In genomic region chr2:85813978-85814801, GRCh38 we compare ENCODE assay signal across 8 cellular contexts.
DNase-seq lines count a peak whose midpoint lies in the region; ATAC-seq and TF ChIP-seq lines count a peak whose summit lies in the region.

No MANE protein-coding gene starts in this region.

- peak; percentile 98 for ATAC-seq in Right ventricle myocardium inferior
- peak; percentile 96 for ATAC-seq in upper lobe of right lung

- H3K4me3 ChIP-seq in AG04449 (ENCODE audit: low read depth, low read length) (no peak overlapping the region), upper lobe of right lung (no peak overlapping the region)

- DNase-seq in AG04449 (ENCODE audit: low read depth, low spot score) = peak; percentile 34
- DNase-seq in GM19240 (ENCODE audit: insufficient read length, low spot score) = peak; percentile 79
- peak; percentile 73 for DNase-seq in NCI-H146 (lab: John Stamatoyannopoulos, UW)
- DNase-seq in SW 1271 (lab: John Stamatoyannopoulos, UW) = peak; percentile 35 to 74
- peak; percentile 79 for DNase-seq in activated naive CD8-positive, alpha-beta T cell treated with anti-CD3 and anti-CD28 coated beads for 36 hours
- peak; percentile 95 for DNase-seq in Right ventricle myocardium inferior (ENCODE audit: missing footprints)
- peak; percentile 89 for DNase-seq in pons (ENCODE audit: low spot score)
- peak; percentile 96 for DNase-seq in upper lobe of right lung

- TF ChIP-seq CTCF in AG04449 (IDR thresholded peaks at IDR 0.05; ENCODE audit: insufficient read depth, low read length, missing control alignments) = peak; percentile 100
- peak; percentile 94 for TF ChIP-seq CTCF in upper lobe of right lung (IDR thresholded peaks at IDR 0.05)

- H3K27me3 Mint-ChIP-seq in activated naive CD8-positive, alpha-beta T cell treated with anti-CD3 and anti-CD28 coated beads for 36 hours = peaks cover 3% of the 10 kb centered on the region

- peaks cover 24% of the 10 kb centered on the region for H3K4me1 ChIP-seq in upper lobe of right lung

- intact Hi-C loops in Right ventricle myocardium inferior (cut with DNase I) = loop anchor here (1.0 to 5.0 kb wide), 3 partner anchors 85 to 177 kb away; no protein-coding TSS in a partner anchor
- intact Hi-C loops in upper lobe of right lung (cut with DNase I) = loop anchor here (5.0 to 10.0 kb wide), 2 partner anchors 87 to 179 kb away; no protein-coding TSS in a partner anchor

- H3K27ac Mint-ChIP-seq in activated naive CD8-positive, alpha-beta T cell treated with anti-CD3 and anti-CD28 coated beads for 36 hours = no peak overlapping the region

- POLR2A ChIA-PET in AG04449 (lab: Yijun Ruan, JAX) = interaction anchor here (1.0 to 1.5 kb wide), 2 partner anchors 69 to 85 kb away, joined by 5 to 6 read pairs; no protein-coding TSS in a partner anchor

- no peaks in the 10 kb centered on the region for H3K36me3 ChIP-seq in upper lobe of right lung

- no peaks in the 10 kb centered on the region for H3K27me3 ChIP-seq in upper lobe of right lung

- CTCF ChIA-PET in AG04449 (lab: Yijun Ruan, JAX) = interaction anchor here (0.6 to 27.8 kb wide), 51 partner anchors 8 to 269 kb away, joined by 3 to 891 read pairs (median 6); partner anchors contain the start of gene ATOH8

- H3K9me3 ChIP-seq in upper lobe of right lung = no peaks in the 10 kb centered on the region

- no peaks in the 10 kb centered on the region for H3K9me3 Mint-ChIP-seq in activated naive CD8-positive, alpha-beta T cell treated with anti-CD3 and anti-CD28 coated beads for 36 hours

- no peaks in the 10 kb centered on the region for H3K36me3 Mint-ChIP-seq in activated naive CD8-positive, alpha-beta T cell treated with anti-CD3 and anti-CD28 coated beads for 36 hours

- no peak overlapping the region for H3K27ac ChIP-seq in upper lobe of right lung

- H3K4me1 Mint-ChIP-seq in activated naive CD8-positive, alpha-beta T cell treated with anti-CD3 and anti-CD28 coated beads for 36 hours = no peaks in the 10 kb centered on the region

- no peak overlapping the region for H3K4me3 Mint-ChIP-seq in activated naive CD8-positive, alpha-beta T cell treated with anti-CD3 and anti-CD28 coated beads for 36 hours

Comparison
In these comparisons a context has a peak if more than half of its experiments do, and no peak if none do; other contexts are left out.
1. DNase-seq: peak in every context shown above with its lines; median percentile 96 in upper lobe of right lung; 95 in Right ventricle myocardium inferior; 89 in pons; 79 in GM19240; 79 in activated naive CD8-positive, alpha-beta T cell treated with anti-CD3 and anti-CD28 coated beads for 36 hours; 73 in NCI-H146; 54 in SW 1271; 34 in AG04449.